8 cellular contexts compared by ENCODE assay signal in the genomic region with DNA sequence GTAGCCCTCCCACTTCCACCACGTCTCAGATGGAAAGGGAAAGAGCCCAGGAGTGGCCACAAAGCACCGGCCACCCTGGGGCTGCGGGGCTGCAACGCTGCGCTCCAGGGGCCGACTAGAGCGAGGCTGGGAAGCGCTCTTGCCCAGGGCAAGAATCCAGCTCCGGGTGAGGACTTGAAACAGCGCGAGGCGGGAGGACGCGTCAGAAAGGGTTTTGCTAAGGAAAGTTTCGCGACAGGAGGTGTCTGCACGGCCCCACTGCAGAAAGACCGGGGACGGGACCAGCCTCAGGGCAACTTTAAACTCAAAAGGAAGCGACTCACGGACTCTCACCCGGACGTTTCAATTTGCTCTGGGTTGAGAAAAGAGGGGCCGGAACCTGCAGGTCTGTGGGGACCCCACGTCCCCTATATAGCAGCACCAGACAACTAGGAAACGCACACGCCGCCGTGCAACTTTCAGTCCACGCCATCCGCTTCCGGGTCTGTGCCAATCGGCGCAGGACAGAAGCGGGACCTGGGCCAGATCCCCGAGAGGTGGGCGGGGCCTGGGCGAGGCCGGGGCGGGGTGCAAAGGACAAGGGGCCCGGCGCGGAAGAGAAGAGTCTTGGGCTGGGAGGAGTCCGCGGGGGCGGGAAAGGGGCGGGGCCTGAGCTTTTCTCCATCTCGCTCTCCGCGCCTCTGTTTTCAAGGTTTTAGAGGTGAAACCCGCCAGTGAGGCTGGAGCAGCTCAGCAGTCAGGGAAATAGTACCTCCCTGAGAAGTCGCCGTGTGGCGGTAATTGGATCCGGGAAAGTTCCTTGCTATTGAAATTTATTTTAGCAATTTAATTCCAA. TPM values are rescaled to one million over a fixed set of nuclear protein-coding genes. Genes with fewer than 3 reads are reported as not detected.
DNase-seq lines count a peak whose midpoint lies in the region; ATAC-seq and TF ChIP-seq lines count a peak whose summit lies in the region.

TSS of gene ZNF816 (minus strand) at position 488 of the 835 bp plus-strand sequence. CDS start 6,792 bp downstream, outside the sequence.

- 2% methylated on average over 19 to 47 of the region's 55 CpGs for WGBS in upper lobe of left lung, 2 donors

- H3K9me3 ChIP-seq in left ventricle myocardium inferior (replicated peaks) (peaks cover 28% of the 10 kb centered on the region), upper lobe of left lung (peaks cover 0 to 35% (median 28%) of the 10 kb centered on the region in 4 donors)

- peaks cover 20% of the 10 kb centered on the region for H3K4me1 ChIP-seq in left ventricle myocardium inferior
- peaks cover 14 to 19% (median 17%) of the 10 kb centered on the region in 4 donors for H3K4me1 ChIP-seq in upper lobe of left lung

- H3K36me3 ChIP-seq in left ventricle myocardium inferior: peaks cover 32% of the 10 kb centered on the region
- peaks cover 0 to 7% (median 6%) of the 10 kb centered on the region in 4 donors for H3K36me3 ChIP-seq in upper lobe of left lung

- no peak for TF ChIP-seq CTCF in left ventricle myocardium inferior (IDR thresholded peaks at IDR 0.05; ENCODE audit: borderline replicate concordance)
- peak in 1 of 6 experiments; percentile 13 for TF ChIP-seq CTCF in upper lobe of left lung (IDR thresholded peaks at IDR 0.05)

- H3K4me3 ChIP-seq in left ventricle myocardium inferior (peak within 1 kb of the TSS; percentile 76), upper lobe of left lung (peak within 1 kb of the TSS; percentile 63 to 72 (median 66))

- intact Hi-C loops in left ventricle myocardium inferior (cut with micrococcal nuclease) (no loop called here), posterior vena cava (cut with DNase I) (no loop called here)

- no peaks in the 10 kb centered on the region for H3K27me3 ChIP-seq in left ventricle myocardium inferior (ENCODE audit: low read depth)
- no peaks in the 10 kb centered on the region for H3K27me3 ChIP-seq in upper lobe of left lung

- peak; percentile 94 for ATAC-seq in HG02623 (IDR thresholded peaks at IDR 0.05; ENCODE audit: unreplicated experiment)
- ATAC-seq in upper lobe of left lung (ENCODE audit: low FRiP score in 2 of 2): peak; percentile 100

- no peak for TF ChIP-seq EP300 in upper lobe of left lung (IDR thresholded peaks at IDR 0.05)

- TF ChIP-seq POLR2A in GM10847 (IDR thresholded peaks at IDR 0.05; ENCODE audit: extremely low read depth, insufficient read length) (peak; percentile 62), upper lobe of left lung (IDR thresholded peaks at IDR 0.05) (peak in 3 of 4 donors; percentile 56 to 63 (median 56))

- H3K27ac ChIP-seq in left ventricle myocardium inferior (replicated peaks) (peak within 1 kb of the TSS; percentile 90), upper lobe of left lung (peak within 1 kb of the TSS; percentile 76 to 84 (median 80))

- peak; percentile 94 for DNase-seq in NCI-H1105 treated with DMSO at 0.1 percent for 48 hours (lab: John Stamatoyannopoulos, UW)
- peak; percentile 99 for DNase-seq in T follicular helper cell (ENCODE audit: low read depth)
- peak; percentile 90 for DNase-seq in amniotic epithelial cell (ENCODE audit: low read depth)
- peak; percentile 99 for DNase-seq in left ventricle myocardium inferior
- DNase-seq in posterior vena cava (ENCODE audit: low spot score): peak; percentile 100
- peak; percentile 98 to 100 for DNase-seq in upper lobe of left lung

RNA-seq across cellular contexts. Expression of gene ZNF816, which starts in this region (rescaled TPM):
- total RNA-seq in left ventricle myocardium inferior (5.9 TPM), posterior vena cava (1 to 10 TPM; 6.4 to 9.7 TPM), upper lobe of left lung (10 to 100 TPM in 2 of 6 donors, 1 to 10 TPM in 4; 6.7 to 14.6 (median 8.8) TPM)

Comparison
In these comparisons a context has a peak if more than half of its experiments do, and no peak if none do; other contexts are left out.
1. Peak in every context shown above with its lines: DNase-seq, ATAC-seq, H3K4me3 ChIP-seq and H3K27ac ChIP-seq.